ENCODE assay signal across 8 cellular contexts in genomic region chr2:161238559-161239415, GRCh38.
DNase-seq lines count a peak whose midpoint lies in the region; ATAC-seq and TF ChIP-seq lines count a peak whose summit lies in the region.

No MANE protein-coding gene starts in this region.

- in situ Hi-C loops in GM13977 (cut with MboI; ENCODE audit: low pct_unique_long_range_greater_than_20kb, low sequenced_read_pairs, unreplicated experiment), result no loop called here

- H3K27ac Mint-ChIP-seq in activated T-helper 1 cell treated with anti-CD3 and anti-CD28 coated beads, Interleukin-12 subunit alpha, Interleukin-12 subunit beta, Interleukin-2, Interleukin-4 antibody, amounts not matched to agents 30 ng/mL and 10 ng/mL and 1 ng/mL, durations not matched to agents 14 hours and 24 hours and 36 hours, result peak overlapping the region; percentile 73
- peak overlapping the region; percentile 23 for H3K27ac Mint-ChIP-seq in stimulated activated naive CD8-positive, alpha-beta T cell treated with anti-CD3 and anti-CD28 coated beads, Interleukin-15, Interleukin-2, amounts not matched to agents 100 ng/mL and 50 ng/mL, for 24 hours

- peak overlapping the region; percentile 47 to 82 (median 68) for H3K4me3 ChIP-seq in esophagus squamous epithelium

- peaks cover 59% of the 10 kb centered on the region for H3K4me1 Mint-ChIP-seq in activated T-helper 1 cell treated with anti-CD3 and anti-CD28 coated beads, Interleukin-12 subunit alpha, Interleukin-12 subunit beta, Interleukin-2, Interleukin-4 antibody, amounts not matched to agents 30 ng/mL and 10 ng/mL and 1 ng/mL, durations not matched to agents 14 hours and 24 hours and 36 hours (ENCODE audit: low read depth)
- peaks cover 50% of the 10 kb centered on the region for H3K4me1 Mint-ChIP-seq in stimulated activated naive CD8-positive, alpha-beta T cell treated with anti-CD3 and anti-CD28 coated beads, Interleukin-15, Interleukin-2, amounts not matched to agents 100 ng/mL and 50 ng/mL, for 24 hours (ENCODE audit: low read depth)

- H3K27me3 ChIP-seq in esophagus squamous epithelium, result no peaks in the 10 kb centered on the region

- TF ChIP-seq CTCF in GM13977 (IDR thresholded peaks at IDR 0.05; ENCODE audit: extremely low read depth, insufficient read depth, missing control alignments) (no peak), esophagus squamous epithelium (IDR thresholded peaks at IDR 0.05) (peak in 1 of 6 experiments; percentile 7)

- peaks cover 0 to 20% (median 0%) of the 10 kb centered on the region in 3 donors for H3K36me3 ChIP-seq in esophagus squamous epithelium

- H3K4me3 Mint-ChIP-seq in activated T-helper 1 cell treated with anti-CD3 and anti-CD28 coated beads, Interleukin-12 subunit alpha, Interleukin-12 subunit beta, Interleukin-2, Interleukin-4 antibody, amounts not matched to agents 30 ng/mL and 10 ng/mL and 1 ng/mL, durations not matched to agents 14 hours and 24 hours and 36 hours, result peak overlapping the region; percentile 83
- H3K4me3 Mint-ChIP-seq in stimulated activated naive CD8-positive, alpha-beta T cell treated with anti-CD3 and anti-CD28 coated beads, Interleukin-15, Interleukin-2, amounts not matched to agents 100 ng/mL and 50 ng/mL, for 24 hours, result peak overlapping the region; percentile 85

- intact Hi-C loops in activated T-helper 1 cell treated with anti-CD3 and anti-CD28 coated beads, Interleukin-12 subunit alpha, Interleukin-12 subunit beta, Interleukin-2, Interleukin-4 antibody, amounts not matched to agents 30 ng/mL and 10 ng/mL and 1 ng/mL, durations not matched to agents 14 hours and 24 hours and 36 hours (cut with micrococcal nuclease), result loop anchor here (5.0 kb wide), 2 partner anchors 34 to 179 kb away; partner anchors contain the start of gene TBR1
- intact Hi-C loops in esophagus squamous epithelium (cut with DNase I), result no loop called here

- peaks cover 12% of the 10 kb centered on the region for H3K36me3 Mint-ChIP-seq in activated T-helper 1 cell treated with anti-CD3 and anti-CD28 coated beads, Interleukin-12 subunit alpha, Interleukin-12 subunit beta, Interleukin-2, Interleukin-4 antibody, amounts not matched to agents 30 ng/mL and 10 ng/mL and 1 ng/mL, durations not matched to agents 14 hours and 24 hours and 36 hours (ENCODE audit: low read depth)
- peaks cover 14% of the 10 kb centered on the region for H3K36me3 Mint-ChIP-seq in stimulated activated naive CD8-positive, alpha-beta T cell treated with anti-CD3 and anti-CD28 coated beads, Interleukin-15, Interleukin-2, amounts not matched to agents 100 ng/mL and 50 ng/mL, for 24 hours (ENCODE audit: low read depth)

- H3K4me1 ChIP-seq in esophagus squamous epithelium, result peaks cover 4 to 36% (median 6%) of the 10 kb centered on the region in 3 donors

- H3K9me3 Mint-ChIP-seq in activated T-helper 1 cell treated with anti-CD3 and anti-CD28 coated beads, Interleukin-12 subunit alpha, Interleukin-12 subunit beta, Interleukin-2, Interleukin-4 antibody, amounts not matched to agents 30 ng/mL and 10 ng/mL and 1 ng/mL, durations not matched to agents 14 hours and 24 hours and 36 hours, result no peaks in the 10 kb centered on the region
- no peaks in the 10 kb centered on the region for H3K9me3 Mint-ChIP-seq in stimulated activated naive CD8-positive, alpha-beta T cell treated with anti-CD3 and anti-CD28 coated beads, Interleukin-15, Interleukin-2, amounts not matched to agents 100 ng/mL and 50 ng/mL, for 24 hours

- TF ChIP-seq POLR2A in esophagus squamous epithelium (IDR thresholded peaks at IDR 0.05), result peak in 1 of 4 donors; percentile 13

- peak; percentile 50 for ATAC-seq in HG02798 (IDR thresholded peaks at IDR 0.05; ENCODE audit: poor library complexity, unreplicated experiment)

- peak overlapping the region; percentile 56 to 77 (median 68) for H3K27ac ChIP-seq in esophagus squamous epithelium

- no peaks in the 10 kb centered on the region for H3K9me3 ChIP-seq in esophagus squamous epithelium

- peak; percentile 69 for DNase-seq in GM13977 (ENCODE audit: low spot score)
- peak; percentile 37 for DNase-seq in NCI-H510A (lab: John Stamatoyannopoulos, UW)
- peak; percentile 47 for DNase-seq in activated T-helper 1 cell treated with anti-CD3 and anti-CD28 coated beads, Interleukin-12 subunit alpha, Interleukin-12 subunit beta, Interleukin-2, Interleukin-4 antibody, amounts not matched to agents 30 ng/mL and 10 ng/mL and 1 ng/mL, durations not matched to agents 14 hours and 24 hours and 36 hours (ENCODE audit: low spot score)
- DNase-seq in esophagus squamous epithelium (lab: John Stamatoyannopoulos, UW), result no peak
- DNase-seq in mucosa of gallbladder (ENCODE audit: low spot score), result peak; percentile 63
- DNase-seq in GM19240 (ENCODE audit: insufficient read length, low spot score), result no peak

- WGBS in esophagus squamous epithelium, 2 donors, result 1% methylated on average over 10 to 24 of the region's 89 CpGs

- no peaks in the 10 kb centered on the region for H3K27me3 Mint-ChIP-seq in activated T-helper 1 cell treated with anti-CD3 and anti-CD28 coated beads, Interleukin-12 subunit alpha, Interleukin-12 subunit beta, Interleukin-2, Interleukin-4 antibody, amounts not matched to agents 30 ng/mL and 10 ng/mL and 1 ng/mL, durations not matched to agents 14 hours and 24 hours and 36 hours (ENCODE audit: insufficient read depth)
- no peaks in the 10 kb centered on the region for H3K27me3 Mint-ChIP-seq in stimulated activated naive CD8-positive, alpha-beta T cell treated with anti-CD3 and anti-CD28 coated beads, Interleukin-15, Interleukin-2, amounts not matched to agents 100 ng/mL and 50 ng/mL, for 24 hours

Comparison
In these comparisons a context has a peak if more than half of its experiments do, and no peak if none do; other contexts are left out.
1. DNase-seq: peak in GM13977 (single experiment), NCI-H510A (single experiment), activated T-helper 1 cell treated with anti-CD3 and anti-CD28 coated beads, Interleukin-12 subunit alpha, Interleukin-12 subunit beta, Interleukin-2, Interleukin-4 antibody, amounts not matched to agents 30 ng/mL and 10 ng/mL and 1 ng/mL, durations not matched to agents 14 hours and 24 hours and 36 hours (single experiment) and mucosa of gallbladder (single experiment); none in esophagus squamous epithelium (single experiment) and GM19240 (single experiment).